In the genomic region with DNA sequence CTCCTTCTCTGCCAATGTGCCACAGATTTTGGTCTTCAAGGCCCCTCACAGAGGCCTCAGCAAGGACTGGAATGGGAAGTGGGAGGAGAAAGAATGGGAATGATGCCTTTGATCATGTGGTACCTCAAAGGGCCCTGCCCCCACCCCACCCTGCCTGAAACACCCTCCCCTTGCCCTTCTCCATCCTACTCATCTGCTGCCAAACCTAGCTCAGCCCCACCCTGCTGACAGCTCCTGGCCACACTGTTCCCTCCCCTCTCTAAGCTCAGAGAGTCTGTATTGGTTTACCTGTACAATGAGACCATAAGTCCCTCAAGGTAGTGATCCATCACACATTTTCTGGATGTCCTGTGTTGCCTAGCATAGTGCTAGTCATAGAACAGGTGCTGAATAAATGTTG, we compare ENCODE assay signal across 28 cellular contexts. TPM values are rescaled to one million over a fixed set of nuclear protein-coding genes. Genes with fewer than 3 reads are reported as not detected.
DNase-seq lines count a peak whose midpoint lies in the region; ATAC-seq, FAIRE-seq and TF ChIP-seq lines count a peak whose summit lies in the region.
"Had no signal": no experiment of that assay in that cellular context is flagged by ENCODE, and none has a peak within 500 bp of the region (broad histone marks: within the 10 kb centered on the region; RNA-seq: fewer than 3 reads in every experiment).

No MANE protein-coding gene starts in this region.

- no peaks in the 10 kb centered on the region for H3K9me3 Mint-ChIP-seq in type B pancreatic cell
- H3K9me3 Mint-ChIP-seq in WTC11 = no peaks in the 10 kb centered on the region

- H3K36me3 ChIP-seq in IMR-90 (ENCODE audit: control insufficient read depth, insufficient read depth, low read length) = no peaks in the 10 kb centered on the region
- peaks cover 13% of the 10 kb centered on the region for H3K36me3 ChIP-seq in bronchial epithelial cell (ENCODE audit: control insufficient read depth, insufficient read depth, low read length)
- no peaks in the 10 kb centered on the region for H3K36me3 ChIP-seq in uterus
- H3K36me3 ChIP-seq: BLaER1, Peyer's patch had no signal

- no peak overlapping the region for H4K91ac ChIP-seq in IMR-90 (ENCODE audit: insufficient read depth, low read depth, low read length)

- TF ChIP-seq POLR2A in IMR-90 (IDR thresholded peaks at IDR 0.05; ENCODE audit: low read depth, low read length) = no peak
- no peak for TF ChIP-seq POLR2A in uterus (IDR thresholded peaks at IDR 0.05)

- no TSS peak for BruUV-seq in IMR-90 (replicated peaks; lab: Mats Ljungman, UMichigan)

- no peaks in the 10 kb centered on the region; the same call in none of the 2 replicates for H4K20me1 ChIP-seq in IMR-90 (ENCODE audit: insufficient read depth, low read length)
- H4K20me1 ChIP-seq: BLaER1 had no signal

- peaks cover 19% of the 10 kb centered on the region for H3K36me3 Mint-ChIP-seq in type B pancreatic cell
- no peaks in the 10 kb centered on the region for H3K36me3 Mint-ChIP-seq in WTC11
- H3K36me3 Mint-ChIP-seq: CD4-positive, CD25-positive, alpha-beta regulatory T cell had no signal

- no peak overlapping the region for H3K4ac ChIP-seq in IMR-90 (ENCODE audit: low read depth, low read length)

- H4K8ac ChIP-seq in IMR-90 (ENCODE audit: low read depth in 2 of 2, low read length in 2 of 2) = no peak overlapping the region

- peak overlapping the region; percentile 55 for H3K4me3 Mint-ChIP-seq in type B pancreatic cell
- H3K4me3 Mint-ChIP-seq in WTC11 = no peak overlapping the region
- H3K4me3 Mint-ChIP-seq: CD4-positive, CD25-positive, alpha-beta regulatory T cell had no signal

- H3K27ac Mint-ChIP-seq in type B pancreatic cell = peak overlapping the region; percentile 86
- no peak overlapping the region for H3K27ac Mint-ChIP-seq in WTC11
- H3K27ac Mint-ChIP-seq: CD4-positive, CD25-positive, alpha-beta regulatory T cell had no signal

- H2AK9ac ChIP-seq in IMR-90 (replicated peaks; ENCODE audit: low read depth, low read length, poor library complexity) = no peak overlapping the region

- intact Hi-C loops in IMR-90 (cut with micrococcal nuclease) (no loop called here), uterus (cut with DNase I; ENCODE audit: low total_unique reads) (no loop called here)

- H3K18ac ChIP-seq in IMR-90 (ENCODE audit: low read depth, low read length) = no peak overlapping the region

- H3K4me2 ChIP-seq in IMR-90 (ENCODE audit: low read depth, low read length) = no peak overlapping the region
- H3K4me2 ChIP-seq: BLaER1, SK-N-SH had no signal

- TF ChIP-seq RAD21 in IMR-90 (IDR thresholded peaks at IDR 0.05; ENCODE audit: low read length) = no peak

- H3K27me3 ChIP-seq in IMR-90 (ENCODE audit: control insufficient read depth, insufficient read depth, low read length) = no peaks in the 10 kb centered on the region
- no peaks in the 10 kb centered on the region for H3K27me3 ChIP-seq in bronchial epithelial cell (ENCODE audit: control insufficient read depth, insufficient read depth, low read length)
- no peaks in the 10 kb centered on the region for H3K27me3 ChIP-seq in foreskin keratinocyte
- H3K27me3 ChIP-seq in uterus = no peaks in the 10 kb centered on the region
- H3K27me3 ChIP-seq: BLaER1, Peyer's patch had no signal

- no peaks in the 10 kb centered on the region for H3K9me3 ChIP-seq in IMR-90 (ENCODE audit: control insufficient read depth, insufficient read depth, low read length)
- H3K9me3 ChIP-seq in uterus = no peaks in the 10 kb centered on the region
- H3K9me3 ChIP-seq: BLaER1, Peyer's patch, SK-N-SH had no signal

- H2BK5ac ChIP-seq in IMR-90 (ENCODE audit: low read depth, low read length, poor library complexity, severe bottlenecking) = no peak overlapping the region

- peaks cover 11% of the 10 kb centered on the region for H3K4me1 Mint-ChIP-seq in type B pancreatic cell (ENCODE audit: unreplicated experiment)
- H3K4me1 Mint-ChIP-seq in WTC11 = peaks cover 21% of the 10 kb centered on the region

- no peaks in the 10 kb centered on the region for H3K9me1 ChIP-seq in IMR-90 (ENCODE audit: insufficient read depth, low read length)

- CTCF ChIA-PET in IMR-90 (lab: Yijun Ruan, JAX) = no interaction called here
- CTCF ChIA-PET in WTC11 (lab: Charles Lee) = interaction anchor here (0.8 to 0.9 kb wide), 2 partner anchors 21 to 22 kb away, joined by 3 to 4 read pairs; no protein-coding TSS in a partner anchor

- POLR2A ChIA-PET in IMR-90 (lab: Charles Lee; ENCODE audit: unreplicated experiment) (interaction anchor here (0.6 kb wide), 1 partner anchor 603 kb away, joined by 10 read pairs; no protein-coding TSS in a partner anchor), WTC11 (lab: Charles Lee) (no interaction called here)

- H2AFZ ChIP-seq in IMR-90 (replicated peaks; ENCODE audit: low read length, poor library complexity) = peak overlapping the region; percentile 61

- dilution Hi-C loops in IMR-90 (cut with HindIII; ENCODE audit: low sequenced_read_pairs, unreplicated experiment) = no loop called here

- H3K27ac ChIP-seq in IMR-90 (ENCODE audit: insufficient read depth, low read length) = no peak overlapping the region
- H3K27ac ChIP-seq in foreskin keratinocyte = peak overlapping the region; percentile 94
- H3K27ac ChIP-seq in uterus = no peak overlapping the region
- H3K27ac ChIP-seq: BLaER1, Peyer's patch had no signal

- H3K9ac ChIP-seq in IMR-90 (ENCODE audit: low read depth, low read length) = no peak overlapping the region
- H3K9ac ChIP-seq: BLaER1, SK-N-SH had no signal

- H2BK20ac ChIP-seq in IMR-90 (ENCODE audit: low read depth, low read length) = no peak overlapping the region

- H4K5ac ChIP-seq in IMR-90 (ENCODE audit: low read depth, low read length) = no peak overlapping the region

- peak; percentile 28 for FAIRE-seq in bronchial epithelial cell (lab: Jason Lieb, UNC)
- FAIRE-seq: A204.1, GM12892, GM19239, H54, HTR-8/SVneo had no signal

- ATAC-seq in IMR-90 (ENCODE audit: low read depth) = no peak
- no peak for ATAC-seq in foreskin keratinocyte
- no peak for ATAC-seq in WTC11

- H3K4me1 ChIP-seq in IMR-90 (ENCODE audit: control insufficient read depth, insufficient read depth, low read length) (peaks cover 6% of the 10 kb centered on the region; the same call in 1 of the 2 replicates), foreskin keratinocyte (peaks cover 25% of the 10 kb centered on the region), uterus (no peaks in the 10 kb centered on the region)
- H3K4me1 ChIP-seq: Peyer's patch had no signal

- no peak overlapping the region for H2AK5ac ChIP-seq in IMR-90 (ENCODE audit: low read depth, low read length)

- no peak for TF ChIP-seq CTCF in IMR-90 (conservative IDR thresholded peaks at IDR 0.05; ENCODE audit: low read depth, low read length)
- TF ChIP-seq CTCF in bronchial epithelial cell (IDR thresholded peaks at IDR 0.05; ENCODE audit: insufficient read depth, low read length, severe bottlenecking) = no peak
- no peak for TF ChIP-seq CTCF in foreskin keratinocyte (conservative IDR thresholded peaks at IDR 0.05)
- no peak for TF ChIP-seq CTCF in type B pancreatic cell (conservative IDR thresholded peaks at IDR 0.05)
- TF ChIP-seq CTCF in uterus (IDR thresholded peaks at IDR 0.05) = no peak
- TF ChIP-seq CTCF in WTC11 (IDR thresholded peaks at IDR 0.05) = no peak

- DNase-seq in IMR-90 = no peak
- DNase-seq in bronchial epithelial cell (ENCODE audit: low read depth) = peak; percentile 64
- no peak for DNase-seq in foreskin keratinocyte
- DNase-seq in type B pancreatic cell (ENCODE audit: extremely low spot score, unreplicated experiment) = no peak
- no peak for DNase-seq in uterus
- no peak for DNase-seq in UCSD-AML1 (lab: John Stamatoyannopoulos, UW; ENCODE audit: unreplicated experiment)
- no peak for DNase-seq in WTC11 (ENCODE audit: low spot score)
- DNase-seq: CD4-positive, CD25-positive, alpha-beta regulatory T cell; DMS153; DND-41; KBM-7; MM.1S; NCI-H1417; NCI-H1694; NCI-H2081; NCI-H2227 treated with DMSO at 0.1 percent for 48 hours; NCI-H510A; NCI-H69; Peyer's patch; SK-N-SH had no signal

- no peak overlapping the region for H3K4me3 ChIP-seq in IMR-90 (ENCODE audit: insufficient read depth, low read depth, low read length)
- H3K4me3 ChIP-seq in bronchial epithelial cell (ENCODE audit: low read depth, low read length) = no peak overlapping the region
- no peak overlapping the region for H3K4me3 ChIP-seq in uterus
- H3K4me3 ChIP-seq: BLaER1, Peyer's patch had no signal

- no peaks in the 10 kb centered on the region for H3K79me1 ChIP-seq in IMR-90 (ENCODE audit: low read depth in 1 of 2, low read length in 2 of 2)

- no peak overlapping the region for H3K23ac ChIP-seq in IMR-90 (ENCODE audit: low read depth, low read length)

- no peak overlapping the region for H2BK15ac ChIP-seq in IMR-90 (ENCODE audit: low read depth, low read length)

- no peaks in the 10 kb centered on the region for H3K27me3 Mint-ChIP-seq in type B pancreatic cell
- no peaks in the 10 kb centered on the region; the same call in 1 of the 2 replicates for H3K27me3 Mint-ChIP-seq in WTC11 (ENCODE audit: low read depth)

- no peak overlapping the region for H3K14ac ChIP-seq in IMR-90 (replicated peaks; ENCODE audit: low read depth, low read length)

- H3K56ac ChIP-seq in IMR-90 (ENCODE audit: extremely low read depth, insufficient read depth, low read length) = no peak overlapping the region

- in situ Hi-C loops in IMR-90 (cut with MboI; ENCODE audit: low sequenced_read_pairs) = no loop called here

- H2BK120ac ChIP-seq in IMR-90 (ENCODE audit: low read depth, low read length) = no peak overlapping the region

RNA-seq across cellular contexts. Expression of a gene that starts 6.7 kb away (rescaled TPM):
- not detected in 2 replicates for total RNA-seq in IMR-90 (2012; rRNA removed)
- 0.02 and 0.03 TPM in 2 replicates for polyA plus RNA-seq in IMR-90 (2012; rRNA removed)
- not detected in 2 replicates for polyA plus RNA-seq in IMR-90 (2012; cell fraction: cytosol; rRNA removed)
- polyA plus RNA-seq in IMR-90 (2012; cell fraction: nucleus; rRNA removed; ENCODE audit: low replicate concordance) = 0.05 TPM in 1 of 2 replicates, not detected in the other
- total RNA-seq in bronchial epithelial cell = 1.3 and 3.1 TPM in 2 replicates
- not detected in 2 replicates for total RNA-seq in foreskin keratinocyte
- polyA plus RNA-seq in foreskin keratinocyte = not detected in 2 replicates
- total RNA-seq in type B pancreatic cell (ENCODE audit: low replicate concordance) = 1.3 and 3.3 TPM in 2 replicates
- total RNA-seq in uterus = 1 to 10 TPM in 3 of 4 donors, under 1 TPM in 1; 0.88 to 3.4 (median 2.6) TPM
- 0.39 to 0.92 TPM (median 0.52 TPM) in 3 replicates for total RNA-seq in WTC11 (2021)
- polyA plus RNA-seq: AG04450, SK-N-SH had no signal

RNA-seq across cellular contexts. Expression of a gene that starts 12.9 kb away (rescaled TPM):
- total RNA-seq in IMR-90 (2012; rRNA removed) = under 0.01 and 0.18 TPM in 2 replicates
- polyA plus RNA-seq in IMR-90 (2012; rRNA removed) = 0.13 and 0.24 TPM in 2 replicates
- 0.02 and 0.20 TPM in 2 replicates for polyA plus RNA-seq in IMR-90 (2012; cell fraction: cytosol; rRNA removed)
- 0.18 and 0.58 TPM in 2 replicates for polyA plus RNA-seq in IMR-90 (2012; cell fraction: nucleus; rRNA removed; ENCODE audit: low replicate concordance)
- total RNA-seq in bronchial epithelial cell = 108 and 200 TPM in 2 replicates
- 0.67 and 1.2 TPM in 2 replicates for total RNA-seq in foreskin keratinocyte
- 0.19 and 0.39 TPM in 2 replicates for polyA plus RNA-seq in foreskin keratinocyte
- total RNA-seq in type B pancreatic cell (ENCODE audit: low replicate concordance) = 57.7 and 193 TPM in 2 replicates
- 1 to 10 TPM in 1 of 4 donors, not detected in 3; 2.1 TPM for total RNA-seq in uterus
- 0.46 to 1.7 TPM (median 0.48 TPM) in 3 replicates for total RNA-seq in WTC11 (2021)
- total RNA-seq: CD4-positive, CD25-positive, alpha-beta regulatory T cell; OCI-LY7 had no signal

RNA-seq across cellular contexts. Expression of a gene that starts 21.8 kb away (rescaled TPM):
- total RNA-seq in IMR-90 (2012; rRNA removed) (0.18 TPM in 1 of 2 replicates, not detected in the other), bronchial epithelial cell (1.3 and 5.0 TPM in 2 replicates), foreskin keratinocyte (1.3 and 2.0 TPM in 2 replicates), type B pancreatic cell (ENCODE audit: low replicate concordance) (14.1 and 14.3 TPM in 2 replicates), uterus (10 to 100 TPM in 1 of 4 donors, 1 to 10 TPM in 2, under 1 TPM in 1; 0.51 to 12.1 (median 3.4) TPM), WTC11 (2021) (5.8 to 8.7 TPM (median 8.7 TPM) in 3 replicates)
- polyA plus RNA-seq in IMR-90 (2012; rRNA removed) (0.70 and 1.1 TPM in 2 replicates), foreskin keratinocyte (1.7 and 1.8 TPM in 2 replicates)
- 0.51 and 1.1 TPM in 2 replicates for polyA plus RNA-seq in IMR-90 (2012; cell fraction: cytosol; rRNA removed)
- 3.0 and 3.3 TPM in 2 replicates for polyA plus RNA-seq in IMR-90 (2012; cell fraction: nucleus; rRNA removed; ENCODE audit: low replicate concordance)
- total RNA-seq: CD4-positive, CD25-positive, alpha-beta regulatory T cell had no signal

RNA-seq across cellular contexts. Expression of a gene that starts 30.6 kb away (rescaled TPM):
- 62.2 and 78.9 TPM in 2 replicates for total RNA-seq in IMR-90 (2012; rRNA removed)
- polyA plus RNA-seq in IMR-90 (2012; rRNA removed) = 34.6 and 37.1 TPM in 2 replicates
- polyA plus RNA-seq in IMR-90 (2012; cell fraction: cytosol; rRNA removed) = 14.0 and 18.6 TPM in 2 replicates
- polyA plus RNA-seq in IMR-90 (2012; cell fraction: nucleus; rRNA removed; ENCODE audit: low replicate concordance) = 122 and 130 TPM in 2 replicates
- 58.4 and 70.2 TPM in 2 replicates for total RNA-seq in bronchial epithelial cell
- 38.5 and 39.0 TPM in 2 replicates for total RNA-seq in foreskin keratinocyte
- 30.9 and 31.0 TPM in 2 replicates for polyA plus RNA-seq in foreskin keratinocyte
- 62.2 and 79.1 TPM in 2 replicates for total RNA-seq in type B pancreatic cell (ENCODE audit: low replicate concordance)
- 10 to 100 TPM; 20.7 to 71.8 (median 44.2) TPM for total RNA-seq in uterus
- 55.9 to 65.6 TPM (median 57.8 TPM) in 3 replicates for total RNA-seq in WTC11 (2021)

RNA-seq across cellular contexts. Expression of a gene that starts 37.6 kb away (rescaled TPM):
- total RNA-seq in IMR-90 (2012; rRNA removed) = not detected in 2 replicates
- polyA plus RNA-seq in IMR-90 (2012; rRNA removed) = 0.21 TPM in 1 of 2 replicates, not detected in the other
- polyA plus RNA-seq in IMR-90 (2012; cell fraction: cytosol; rRNA removed) = 0.49 TPM in 1 of 2 replicates, not detected in the other
- 0.25 and 0.46 TPM in 2 replicates for polyA plus RNA-seq in IMR-90 (2012; cell fraction: nucleus; rRNA removed; ENCODE audit: low replicate concordance)
- 55.5 and 87.1 TPM in 2 replicates for total RNA-seq in bronchial epithelial cell
- total RNA-seq in foreskin keratinocyte = 96.4 and 98.1 TPM in 2 replicates
- 140 and 153 TPM in 2 replicates for polyA plus RNA-seq in foreskin keratinocyte
- 40.8 and 98.0 TPM in 2 replicates for total RNA-seq in type B pancreatic cell (ENCODE audit: low replicate concordance)
- total RNA-seq in uterus = 10 to 100 TPM in 1 of 4 donors, 1 to 10 TPM in 1, not detected in 2; 5.6 to 20.3 TPM
- 74.5 to 107 TPM (median 100 TPM) in 3 replicates for total RNA-seq in WTC11 (2021)

Comparison
In these comparisons a context has a peak if more than half of its experiments do, and no peak if none do; other contexts are left out.
1. RNA of a gene that starts 12.9 kb away (total RNA-seq): 108 to 200 TPM in bronchial epithelial cell and 57.7 to 193 TPM in type B pancreatic cell; 0.46 to 1.7 TPM in WTC11, 0.67 to 1.2 TPM in foreskin keratinocyte, under 0.01 to 0.18 TPM in IMR-90 and 2.1 TPM in uterus; every median in the first group is over 10 times any median in the second.